ENCODE assay signal across 34 cellular contexts in genomic region chr17:55241097-55241496, GRCh38.
"Had no signal": no experiment of that assay in that cellular context is flagged by ENCODE, and none has a peak within 500 bp of the region (broad histone marks: within the 10 kb centered on the region; RNA-seq: fewer than 3 reads in every experiment).

No MANE protein-coding gene starts in this region.

- H3K36me3 ChIP-seq: MG63 had no signal

- DNase-seq: Karpas-422, Kasumi-1, MG63, MM.1S, MV-4-11, NCI-H1048, NCI-H1092, NCI-H1092 treated with DMSO at 0.1 percent for 48 hours, NCI-H1105, NCI-H1105 treated with DMSO at 0.1 percent for 48 hours, NCI-H1417, NCI-H1417 treated with DMSO at 0.1 percent for 48 hours, NCI-H1436, NCI-H1436 treated with DMSO at 0.1 percent for 48 hours, NCI-H146, NCI-H1694, NCI-H1694 treated with DMSO at 0.1 percent for 48 hours, NCI-H187 treated with DMSO at 0.1 percent for 48 hours, NCI-H1930, NCI-H2029, NCI-H2029 treated with DMSO at 0.1 percent for 48 hours, NCI-H2081, NCI-H2081 treated with DMSO at 0.1 percent for 48 hours, NCI-H2107, NCI-H2171, NCI-H2171 treated with DMSO at 0.1 percent for 48 hours, NCI-H2227 treated with DMSO at 0.1 percent for 48 hours, NCI-H226, NCI-H345, NCI-H446, NCI-H446 treated with DMSO at 0.1 percent for 48 hours, NCI-H510A, NCI-H510A treated with DMSO at 0.1 percent for 48 hours, NCI-H524 had no signal

- H3K4me3 ChIP-seq: MG63 had no signal

- H3K9me3 ChIP-seq: MG63 had no signal
